ENCODE assay signal across 1 cellular context in the genomic region with DNA sequence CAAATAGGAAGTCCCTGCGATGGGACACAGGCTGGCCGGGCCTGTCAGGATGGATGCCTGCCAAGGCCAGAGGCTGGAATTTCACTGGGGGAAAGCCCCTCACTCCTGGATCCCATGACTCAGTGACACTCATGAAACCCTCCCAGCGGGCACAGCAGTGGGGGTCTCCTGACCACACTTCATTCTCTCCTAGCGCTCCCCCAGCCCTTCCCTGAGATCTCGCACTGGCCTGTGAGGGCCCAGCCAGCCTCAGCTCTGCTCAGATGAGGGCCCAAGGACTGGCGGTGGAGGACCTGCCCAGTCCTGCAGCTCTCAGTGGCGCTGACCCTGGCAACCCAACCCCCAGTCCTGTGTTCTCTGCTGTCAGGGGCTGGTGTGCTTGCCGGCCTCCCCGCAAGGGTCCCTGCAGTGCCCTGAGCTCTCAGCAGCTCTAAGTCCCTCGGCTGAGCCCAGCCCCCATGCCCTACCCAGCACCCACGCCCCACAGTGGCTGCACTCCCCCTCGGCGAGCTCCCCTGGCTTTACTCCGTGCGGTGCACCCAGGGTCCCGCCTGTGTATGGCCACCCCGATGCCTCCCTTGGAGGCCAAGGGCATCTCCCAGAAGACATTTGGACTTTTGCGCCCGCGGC.
TF ChIP-seq lines count a peak whose summit lies in the region.

No MANE protein-coding gene starts in this region.

TF ChIP-seq in SK-N-SH, 30 proteins besides CTCF, POLR2A, EP300 and RAD21 (continued from another document):
- TF ChIP-seq, protein P1, sequence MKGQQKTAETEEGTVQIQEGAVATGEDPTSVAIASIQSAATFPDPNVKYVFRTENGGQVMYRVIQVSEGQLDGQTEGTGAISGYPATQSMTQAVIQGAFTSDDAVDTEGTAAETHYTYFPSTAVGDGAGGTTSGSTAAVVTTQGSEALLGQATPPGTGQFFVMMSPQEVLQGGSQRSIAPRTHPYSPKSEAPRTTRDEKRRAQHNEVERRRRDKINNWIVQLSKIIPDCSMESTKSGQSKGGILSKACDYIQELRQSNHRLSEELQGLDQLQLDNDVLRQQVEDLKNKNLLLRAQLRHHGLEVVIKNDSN (IDR thresholded peaks at IDR 0.05; ENCODE audit: borderline replicate concordance, low read depth), result no peak
